12 cellular contexts compared by ENCODE assay signal in the genomic region with DNA sequence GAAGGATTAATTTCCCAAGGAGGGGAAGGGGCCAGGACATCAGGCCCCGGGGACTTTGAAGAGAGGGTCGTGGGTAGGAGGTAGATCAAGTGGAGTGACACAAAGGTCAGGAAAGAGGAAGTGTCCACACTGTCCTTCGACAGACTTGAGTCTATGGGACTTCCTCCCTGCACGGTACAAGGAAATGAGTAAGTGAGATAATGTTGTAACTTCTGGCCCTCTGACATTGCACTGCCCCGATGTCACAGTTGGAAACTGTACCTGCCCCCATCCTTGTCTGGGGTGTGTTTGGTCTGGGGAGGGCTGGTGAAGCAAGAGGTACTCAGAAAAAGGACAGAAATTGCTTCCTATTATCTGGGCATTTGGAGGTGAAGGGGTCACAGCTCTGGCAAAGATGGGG. TPM values are rescaled to one million over a fixed set of nuclear protein-coding genes. Genes with fewer than 3 reads are reported as not detected.
DNase-seq lines count a peak whose midpoint lies in the region; ATAC-seq, FAIRE-seq and TF ChIP-seq lines count a peak whose summit lies in the region.
"Had no signal": no experiment of that assay in that cellular context is flagged by ENCODE, and none has a peak within 500 bp of the region (broad histone marks: within the 10 kb centered on the region; RNA-seq: fewer than 3 reads in every experiment).

No MANE protein-coding gene starts in this region.

- H3K36me3 Mint-ChIP-seq in activated CD8-positive, alpha-beta T cell treated with anti-CD3 and anti-CD28 coated beads for 36 hours (ENCODE audit: low read depth): no peaks in the 10 kb centered on the region
- H3K36me3 Mint-ChIP-seq: activated naive CD4-positive, alpha-beta T cell treated with anti-CD3 and anti-CD28 coated beads, Interleukin-2, amount 50 U/mL, for 24 hours had no signal

- ATAC-seq in HepG2 (no peak), left lobe of liver (peak; percentile 69), GM21367 (IDR thresholded peaks at IDR 0.05; ENCODE audit: unreplicated experiment) (no peak)
- ATAC-seq in activated CD8-positive, alpha-beta T cell treated with anti-CD3 and anti-CD28 coated beads for 36 hours: peak; percentile 83

- H3K9me3 Mint-ChIP-seq in activated CD8-positive, alpha-beta T cell treated with anti-CD3 and anti-CD28 coated beads for 36 hours: no peaks in the 10 kb centered on the region
- H3K9me3 Mint-ChIP-seq: activated naive CD4-positive, alpha-beta T cell treated with anti-CD3 and anti-CD28 coated beads, Interleukin-2, amount 50 U/mL, for 24 hours had no signal

- intact Hi-C loops in HepG2 (cut with micrococcal nuclease; ENCODE audit: unreplicated experiment): no loop called here
- intact Hi-C loops in activated CD8-positive, alpha-beta T cell treated with anti-CD3 and anti-CD28 coated beads for 36 hours (cut with micrococcal nuclease): no loop called here

- no peak overlapping the region for H2AFZ ChIP-seq in HepG2 (ENCODE audit: low read length)

- BruUV-seq in HepG2 (replicated peaks; lab: Mats Ljungman, UMichigan): no TSS peak

- 37% methylated on average over 5 of the region's 5 CpGs for WGBS in liver
- 2% methylated on average over 5 of the region's 5 CpGs for WGBS in HepG2 (ENCODE audit: low lambda C conversion rate)

- in situ Hi-C loops in HepG2 (cut with HindIII; ENCODE audit: extremely low pct_ligation_motif_present, low pct_unique_long_range_greater_than_20kb): no loop called here

- no peaks in the 10 kb centered on the region for H4K20me1 ChIP-seq in HepG2 (ENCODE audit: insufficient read depth, low read length)

- peaks cover 12% of the 10 kb centered on the region for H3K4me1 Mint-ChIP-seq in activated CD8-positive, alpha-beta T cell treated with anti-CD3 and anti-CD28 coated beads for 36 hours (ENCODE audit: low read depth)

- no peak overlapping the region for H3K4me3 Mint-ChIP-seq in activated CD8-positive, alpha-beta T cell treated with anti-CD3 and anti-CD28 coated beads for 36 hours
- H3K4me3 Mint-ChIP-seq: activated naive CD4-positive, alpha-beta T cell treated with anti-CD3 and anti-CD28 coated beads, Interleukin-2, amount 50 U/mL, for 24 hours had no signal

- H3K4me3 ChIP-seq in liver (ENCODE audit: low read depth in 1 of 3, low read length in 3 of 3): no peak overlapping the region
- H3K4me3 ChIP-seq in HepG2 (replicated peaks in 1 of 3; ENCODE audit: insufficient read depth in 1 of 3, low read depth in 2 of 3, low read length in 3 of 3): no peak overlapping the region
- H3K4me3 ChIP-seq: sigmoid colon, thyroid gland had no signal

- TF ChIP-seq CTCF in liver (IDR thresholded peaks at IDR 0.05; ENCODE audit: low read depth, low read length, missing input control) (no peak), HepG2 (CRISPR knock-in tag; IDR thresholded peaks at IDR 0.05) (no peak)
- TF ChIP-seq CTCF in activated CD8-positive, alpha-beta T cell treated with anti-CD3 and anti-CD28 coated beads for 36 hours (IDR thresholded peaks at IDR 0.05): no peak

- H3K9me3 ChIP-seq in liver (ENCODE audit: control insufficient read depth in 4 of 4, low read length in 3 of 4) (no peaks in the 10 kb centered on the region), HepG2 (ENCODE audit: low read length) (no peaks in the 10 kb centered on the region)
- H3K9me3 ChIP-seq: sigmoid colon, thyroid gland had no signal

- no peak overlapping the region for H3K4me2 ChIP-seq in HepG2 (ENCODE audit: low read depth, low read length)

- peak overlapping the region; percentile 39 to 63 for H3K27ac ChIP-seq in liver (ENCODE audit: low read depth in 1 of 2, low read length in 2 of 2)
- no peak overlapping the region for H3K27ac ChIP-seq in HepG2 (ENCODE audit: extremely low read length, insufficient read depth, low read length)
- H3K27ac ChIP-seq: thyroid gland had no signal

- CTCF ChIA-PET in HepG2 (lab: Yijun Ruan, JAX; ENCODE audit: low intra/inter-chr PET ratio, low total read pairs): no interaction called here
- CTCF ChIA-PET in activated CD8-positive, alpha-beta T cell treated with anti-CD3 and anti-CD28 coated beads for 36 hours (lab: Charles Lee): no interaction called here

- H3K27me3 ChIP-seq in liver (ENCODE audit: control insufficient read depth in 4 of 4, insufficient read depth in 4 of 4, low read length in 3 of 4): no peaks in the 10 kb centered on the region
- no peaks in the 10 kb centered on the region for H3K27me3 ChIP-seq in HepG2 (ENCODE audit: control insufficient read depth in 1 of 2, insufficient read depth in 2 of 2, low read length in 2 of 2)
- H3K27me3 ChIP-seq: sigmoid colon, thyroid gland had no signal

- no peak for TF ChIP-seq RAD21 in liver (IDR thresholded peaks at IDR 0.05)
- TF ChIP-seq RAD21 in HepG2 (CRISPR knock-in tag; IDR thresholded peaks at IDR 0.05): no peak

- TF ChIP-seq POLR2A in HepG2 (IDR thresholded peaks at IDR 0.05; ENCODE audit: insufficient read depth in 1 of 2, low read depth in 2 of 2, low read length in 2 of 2): no peak

- H3K79me2 ChIP-seq in HepG2 (ENCODE audit: insufficient read depth, low read length): no peaks in the 10 kb centered on the region

- POLR2A ChIA-PET in HepG2 (lab: Yijun Ruan, JAX): no interaction called here
- POLR2A ChIA-PET in activated CD8-positive, alpha-beta T cell treated with anti-CD3 and anti-CD28 coated beads for 36 hours (lab: Charles Lee): interaction anchor here (0.7 kb wide), 1 partner anchor 215 kb away, joined by 3 read pairs; no protein-coding TSS in a partner anchor

- H3K4me1 ChIP-seq in liver (ENCODE audit: control insufficient read depth in 4 of 4, insufficient read depth in 4 of 4, low read length in 3 of 4): no peaks in the 10 kb centered on the region
- no peaks in the 10 kb centered on the region for H3K4me1 ChIP-seq in HepG2 (ENCODE audit: insufficient read depth, low read length)
- H3K4me1 ChIP-seq: sigmoid colon, thyroid gland had no signal

- TF ChIP-seq EP300 in HepG2 (IDR thresholded peaks at IDR 0.05; ENCODE audit: low read depth in 2 of 2, low read length in 2 of 2) (no peak), HepG2 (CRISPR knock-in tag; IDR thresholded peaks at IDR 0.05; ENCODE audit: borderline replicate concordance) (no peak)

- FAIRE-seq in HepG2 (lab: Jason Lieb, UNC): no peak

- H3K27me3 Mint-ChIP-seq in activated CD8-positive, alpha-beta T cell treated with anti-CD3 and anti-CD28 coated beads for 36 hours: no peaks in the 10 kb centered on the region
- H3K27me3 Mint-ChIP-seq: activated naive CD4-positive, alpha-beta T cell treated with anti-CD3 and anti-CD28 coated beads, Interleukin-2, amount 50 U/mL, for 24 hours had no signal

- no peak overlapping the region for H3K27ac Mint-ChIP-seq in activated CD8-positive, alpha-beta T cell treated with anti-CD3 and anti-CD28 coated beads for 36 hours
- H3K27ac Mint-ChIP-seq: activated naive CD4-positive, alpha-beta T cell treated with anti-CD3 and anti-CD28 coated beads, Interleukin-2, amount 50 U/mL, for 24 hours had no signal

- no peaks in the 10 kb centered on the region for H3K36me3 ChIP-seq in liver (ENCODE audit: control insufficient read depth in 4 of 4, insufficient read depth in 3 of 4, low read depth in 1 of 4, low read length in 3 of 4)
- H3K36me3 ChIP-seq in HepG2 (replicated peaks in 1 of 2; ENCODE audit: control insufficient read depth in 1 of 2, insufficient read depth in 2 of 2, low read length in 2 of 2): no peaks in the 10 kb centered on the region
- H3K36me3 ChIP-seq: sigmoid colon, thyroid gland had no signal

- DNase-seq in HepG2 (ENCODE audit: low spot score) (no peak), left lobe of liver (ENCODE audit: low spot score) (no peak), amniotic stem cell (lab: John Stamatoyannopoulos, UW) (no peak), activated gamma-delta T cell (lab: John Stamatoyannopoulos, UW) (no peak), DMS153 treated with DMSO at 0.1 percent for 48 hours (lab: John Stamatoyannopoulos, UW; ENCODE audit: unreplicated experiment) (no peak)
- no peak for DNase-seq in activated CD8-positive, alpha-beta T cell treated with anti-CD3 and anti-CD28 coated beads for 36 hours
- DNase-seq: COR-L47, sigmoid colon, thyroid gland had no signal

- H3K9ac ChIP-seq in liver (ENCODE audit: low read depth in 1 of 2, low read length in 2 of 2): no peak overlapping the region
- H3K9ac ChIP-seq in HepG2 (ENCODE audit: insufficient read depth, low read depth, low read length): no peak overlapping the region

TF ChIP-seq in liver, 16 proteins besides CTCF, POLR2A, EP300 and RAD21 (continues in another document):
- no peak for TF ChIP-seq HNF4A (conservative IDR thresholded peaks at IDR 0.05)

TF ChIP-seq in HepG2, 621 proteins besides CTCF, POLR2A, EP300 and RAD21 (continues in another document):
- TF ChIP-seq ZFAT (CRISPR knock-in tag; conservative IDR thresholded peaks at IDR 0.05): no peak

RNA-seq across cellular contexts. Expression of a gene that starts 22.2 kb away (rescaled TPM):
- total RNA-seq in liver: 1 to 10 TPM; 3.5 to 6.7 TPM
- 1 to 10 TPM; 3.8 to 4.3 TPM for polyA plus RNA-seq in liver
- 0.70 and 0.97 TPM in 2 replicates for total RNA-seq in HepG2 (2016; rRNA removed; fragmentation: Illumina TruSeq; extraction: Trizol)
- 1.1 and 2.0 TPM in 2 replicates for total RNA-seq in HepG2 (2016; cell fraction: cytosol; rRNA removed; fragmentation: Illumina TruSeq; extraction: Trizol; ENCODE audit: low read depth)
- 0.37 and 1.2 TPM in 2 replicates for total RNA-seq in HepG2 (2016; cell fraction: insoluble cytoplasmic fraction; rRNA removed; fragmentation: Illumina TruSeq; extraction: Trizol)
- total RNA-seq in HepG2 (2016; cell fraction: membrane; rRNA removed; fragmentation: Illumina TruSeq; extraction: Trizol): 0.80 and 2.1 TPM in 2 replicates
- not detected in 2 replicates for total RNA-seq in HepG2 (2016; cell fraction: nucleus; rRNA removed; fragmentation: Illumina TruSeq; extraction: Trizol)
- 0.50 and 1.2 TPM in 2 replicates for polyA plus RNA-seq in HepG2 (2011; rRNA removed)
- polyA plus RNA-seq in HepG2 (2011; cell fraction: cytosol; rRNA removed): 0.30 and 0.59 TPM in 2 replicates
- polyA plus RNA-seq in HepG2 (2011; cell fraction: nucleus; rRNA removed): 0.21 and 0.27 TPM in 2 replicates
- 2.3 TPM in 1 of 2 replicates, not detected in the other for polyA plus RNA-seq in HepG2 (2012)
- 1.2 and 1.8 TPM in 2 replicates for polyA plus RNA-seq in HepG2 (2016; cell fraction: cytosol; fragmentation: Illumina TruSeq; extraction: Trizol; ENCODE audit: low read depth)
- polyA plus RNA-seq in HepG2 (2016; cell fraction: insoluble cytoplasmic fraction; fragmentation: Illumina TruSeq; extraction: Trizol; ENCODE audit: low read depth): 1.7 and 1.9 TPM in 2 replicates
- polyA plus RNA-seq in HepG2 (2016; cell fraction: membrane; fragmentation: Illumina TruSeq; extraction: Trizol; ENCODE audit: low read depth): 2.2 and 2.3 TPM in 2 replicates
- polyA plus RNA-seq in HepG2 (2016; cell fraction: nucleus; fragmentation: Illumina TruSeq; extraction: Trizol; ENCODE audit: insufficient read depth, low read depth): 0.77 TPM in 1 of 2 replicates, not detected in the other
- polyA minus RNA-seq in HepG2 (2011; rRNA and poly(A)+ RNA removed; ENCODE audit: low replicate concordance): 0.56 and 0.91 TPM in 2 replicates
- not detected in 2 replicates for polyA minus RNA-seq in HepG2 (2011; cell fraction: cytosol; rRNA and poly(A)+ RNA removed)
- polyA minus RNA-seq in HepG2 (2011; cell fraction: nucleus; rRNA and poly(A)+ RNA removed): not detected in 2 replicates
- 10 to 100 TPM; 40.5 to 42.2 TPM for total RNA-seq in activated CD8-positive, alpha-beta T cell treated with anti-CD3 and anti-CD28 coated beads for 36 hours
- 1.5 TPM for total RNA-seq in left lobe of liver

Comparison
In these comparisons a context has a peak if more than half of its experiments do, and no peak if none do; other contexts are left out.
1. ATAC-seq: peak in activated CD8-positive, alpha-beta T cell treated with anti-CD3 and anti-CD28 coated beads for 36 hours (single experiment) and left lobe of liver (single experiment); none in HepG2 (single experiment) and GM21367 (single experiment).
2. RNA of a gene that starts 22.2 kb away (total RNA-seq): 40.5 to 42.2 TPM in activated CD8-positive, alpha-beta T cell treated with anti-CD3 and anti-CD28 coated beads for 36 hours; 3.5 to 6.7 TPM in liver, 1.5 TPM in left lobe of liver (single experiment) and 0.37 to 2.1 TPM in HepG2; every median in the first group is over 4 times any median in the second.